9 cellular contexts compared by ENCODE assay signal in genomic region chr9:103552712-103553111, GRCh38.
"Had no signal": no experiment of that assay in that cellular context is flagged by ENCODE, and none has a peak within 500 bp of the region (broad histone marks: within the 10 kb centered on the region; RNA-seq: fewer than 3 reads in every experiment).

No MANE protein-coding gene starts in this region.

- H3K36me3 ChIP-seq: HAP-1 had no signal

- H3K9ac ChIP-seq: GM23248 had no signal

- H3K4me3 ChIP-seq: GM23248, HAP-1 had no signal

- H3K4me3 Mint-ChIP-seq: HFFc6, IgD-negative memory B cell had no signal

- H3K4me1 ChIP-seq: HAP-1 had no signal

- H3K27me3 Mint-ChIP-seq: IgD-negative memory B cell had no signal

- H3K27ac Mint-ChIP-seq: HFFc6, IgD-negative memory B cell had no signal

- H3K27ac ChIP-seq: GM23248, HL-60 had no signal

- H2AFZ ChIP-seq: GM23248 had no signal

- H3K4me1 Mint-ChIP-seq: IgD-negative memory B cell had no signal

- ATAC-seq: HCT116 had no signal

- H3K9me3 ChIP-seq: HAP-1 had no signal

- H3K36me3 Mint-ChIP-seq: IgD-negative memory B cell had no signal

- DNase-seq: GM23248, GOT3, H7, HFFc6, KG1 had no signal
